In genomic region chr17:67963145-67963572, GRCh38 we compare ENCODE assay signal across 8 cellular contexts.
A peak's percentile ranks its signal among the peaks of the same experiment; 100 is the strongest.
DNase-seq lines count a peak whose midpoint lies in the region; ATAC-seq, FAIRE-seq and TF ChIP-seq lines count a peak whose summit lies in the region.
"Not testable (repeated sequence)": the region's sequence is repeated elsewhere in the genome, so short reads cannot be mapped to it uniquely, and the experiment has no call there.

No MANE protein-coding gene starts in this region.

- H3K4me1 Mint-ChIP-seq in memory B cell = not testable (repeated sequence)

- peak; percentile 76 for TF ChIP-seq CTCF in C4-2B (conservative IDR thresholded peaks at IDR 0.05)

- peak; percentile 63 for ATAC-seq in GM21528 (IDR thresholded peaks at IDR 0.05; ENCODE audit: low FRiP score, unreplicated experiment)
- ATAC-seq in memory B cell (ENCODE audit: low read depth) = peak; percentile 83

- peak; percentile 63 for FAIRE-seq in endometrium (lab: Jason Lieb, UNC)

- peak; percentile 63 for DNase-seq in NCI-H1092 treated with DMSO at 0.1 percent for 48 hours (lab: John Stamatoyannopoulos, UW)
- peak; percentile 34 to 73 for DNase-seq in SHP77 (lab: John Stamatoyannopoulos, UW)
- peak; percentile 53 for DNase-seq in activated T-cell treated with anti-CD3 and anti-CD28 coated beads for 48 hours (ENCODE audit: low read depth)
- peak; percentile 46 to 56 for DNase-seq in memory B cell (ENCODE audit: low spot score in 2 of 2)
- peak; percentile 13 to 58 (median 40) for DNase-seq in stimulated activated CD4-positive, alpha-beta T cell treated with anti-CD3 and anti-CD28 coated beads, TNF-alpha, amount 100 ng/mL, for 4 hours (ENCODE audit: low read depth in 3 of 3)

- H3K9me3 Mint-ChIP-seq in memory B cell = not testable (repeated sequence)

- H3K27ac ChIP-seq in C4-2B = not testable (repeated sequence)

- not testable (repeated sequence) for H3K27ac Mint-ChIP-seq in memory B cell

- peaks cover 16% of the 10 kb centered on the region for H3K36me3 Mint-ChIP-seq in memory B cell

- not testable (repeated sequence) for H3K27me3 Mint-ChIP-seq in memory B cell

- H3K4me3 Mint-ChIP-seq in memory B cell = not testable (repeated sequence)
